In the genomic region with DNA sequence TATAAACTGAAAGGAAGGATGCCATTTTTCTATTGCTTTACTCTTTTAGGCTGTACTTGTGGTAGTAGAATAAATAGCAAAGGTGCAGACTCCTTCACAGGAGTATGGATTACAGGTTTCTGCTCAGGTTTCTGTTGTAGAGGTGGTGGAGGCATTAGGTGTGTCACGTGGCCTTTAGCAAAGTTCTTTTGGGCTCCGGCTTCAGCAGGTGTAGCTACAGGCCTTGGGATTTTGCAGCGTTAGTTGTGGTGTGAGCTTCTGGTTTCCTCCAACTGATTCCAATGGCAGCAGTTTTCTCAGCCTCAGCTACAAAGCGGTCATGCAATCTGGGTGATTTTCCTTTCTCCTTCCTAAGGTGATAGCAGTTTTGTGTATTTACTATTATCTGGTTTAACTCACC, we compare ENCODE assay signal across 21 cellular contexts.
DNase-seq lines count a peak whose midpoint lies in the region; FAIRE-seq and TF ChIP-seq lines count a peak whose summit lies in the region.
"Had no signal": no experiment of that assay in that cellular context is flagged by ENCODE, and none has a peak within 500 bp of the region (broad histone marks: within the 10 kb centered on the region; RNA-seq: fewer than 3 reads in every experiment).

No MANE protein-coding gene starts in this region.

- H3K18ac ChIP-seq in H1 (ENCODE audit: extremely low read depth, low read length), result no peak overlapping the region

- no peak for TF ChIP-seq RAD21 in Ishikawa (IDR thresholded peaks at IDR 0.05; ENCODE audit: low read depth)
- TF ChIP-seq RAD21 in H1 (IDR thresholded peaks at IDR 0.05 in 1 of 2, conservative IDR thresholded peaks at IDR 0.05 in 1 of 2; ENCODE audit: low read depth in 2 of 2, low read length in 2 of 2), result no peak

- no peak overlapping the region for H3K4ac ChIP-seq in H1 (replicated peaks; ENCODE audit: insufficient read length, low read depth, low read length)

- H3K36me3 ChIP-seq in H1 (ENCODE audit: control insufficient read depth in 2 of 4, insufficient read depth in 4 of 4, low read length in 3 of 4) (no peaks in the 10 kb centered on the region), smooth muscle cell (ENCODE audit: low read depth) (no peaks in the 10 kb centered on the region)
- H3K36me3 ChIP-seq: BE2C had no signal

- H3K9ac ChIP-seq in H1 (replicated peaks in 1 of 4; ENCODE audit: extremely low read depth in 1 of 4, low read depth in 3 of 4, low read length in 3 of 4), result no peak overlapping the region
- no peak overlapping the region for H3K9ac ChIP-seq in smooth muscle cell (ENCODE audit: low read depth)
- H3K9ac ChIP-seq: GM23248 had no signal

- H4K5ac ChIP-seq in H1 (ENCODE audit: insufficient read length, low read depth, low read length), result no peak overlapping the region

- WGBS in H1 (ENCODE audit: extremely low coverage in 1 of 2, insufficient coverage in 1 of 2, insufficient read length in 1 of 2, insufficient replicate concordance in 2 of 2, low coverage in 1 of 2, low lambda C conversion rate in 2 of 2, missing lambda C conversion rate in 1 of 2), 2 experiments, result 76% methylated on average over 4 of the region's 4 CpGs; no CpG with 5 or more reads in 1 of the 2 experiments
- 78% methylated on average over 4 of the region's 4 CpGs for WGBS in smooth muscle cell (ENCODE audit: low lambda C conversion rate)

- no peaks in the 10 kb centered on the region for H3K79me2 ChIP-seq in H1 (ENCODE audit: control insufficient read depth in 1 of 2, insufficient read depth in 2 of 2, low read length in 2 of 2)
- no peaks in the 10 kb centered on the region for H3K79me2 ChIP-seq in smooth muscle cell (ENCODE audit: low read depth)

- H3K4me1 ChIP-seq in H1 (replicated peaks in 1 of 4; ENCODE audit: control insufficient read depth in 3 of 4, insufficient read depth in 4 of 4, low read length in 3 of 4) (no peaks in the 10 kb centered on the region), smooth muscle cell (ENCODE audit: low read depth) (no peaks in the 10 kb centered on the region)
- H3K4me1 ChIP-seq: BE2C had no signal

- H3K79me1 ChIP-seq in H1 (ENCODE audit: low read depth, low read length), result no peaks in the 10 kb centered on the region

- no peak for TF ChIP-seq EP300 in Ishikawa (IDR thresholded peaks at IDR 0.05; ENCODE audit: borderline replicate concordance)
- no peak for TF ChIP-seq EP300 in H1 (IDR thresholded peaks at IDR 0.05; ENCODE audit: borderline replicate concordance in 1 of 2, low read depth in 2 of 2, low read length in 2 of 2)

- DNase-seq in NCI-H2107 treated with DMSO at 0.1 percent for 48 hours (lab: John Stamatoyannopoulos, UW; ENCODE audit: unreplicated experiment) (peak; percentile 29), H1 (ENCODE audit: low read depth in 1 of 2, low spot score in 2 of 2) (no peak), smooth muscle cell (lab: John Stamatoyannopoulos, UW; ENCODE audit: unreplicated experiment) (no peak), putamen (ENCODE audit: low spot score) (no peak), glomerular visceral epithelial cell (ENCODE audit: extremely low spot score) (no peak), NCI-H2196 treated with DMSO at 0.1 percent for 48 hours (lab: John Stamatoyannopoulos, UW; ENCODE audit: unreplicated experiment) (no peak)
- DNase-seq: ACHN; BE2C; C1 segment of cervical spinal cord; CD4-positive, CD25-positive, alpha-beta regulatory T cell; CD8-positive, alpha-beta memory T cell; COR-L47; DMS 273 treated with DMSO at 0.1 percent for 48 hours; DMS53; GM23248; H7; HFFc6 had no signal

- TF ChIP-seq CTCF in H1 (IDR thresholded peaks at IDR 0.05; ENCODE audit: control extremely low read depth in 1 of 3, insufficient read depth in 1 of 3, low read depth in 1 of 3, low read length in 3 of 3) (no peak), smooth muscle cell (IDR thresholded peaks at IDR 0.05; ENCODE audit: borderline replicate concordance, insufficient read depth, poor library complexity, severe bottlenecking) (no peak)

- no peaks in the 10 kb centered on the region for H3F3A ChIP-seq in smooth muscle cell (ENCODE audit: low read depth)

- no peak overlapping the region for H2AK5ac ChIP-seq in H1 (ENCODE audit: low read depth, low read length)

- no peak overlapping the region for H3K14ac ChIP-seq in H1 (ENCODE audit: insufficient read length)

- no peak overlapping the region for H2BK15ac ChIP-seq in H1 (ENCODE audit: low read length)

- H3K4me3 ChIP-seq in H1 (ENCODE audit: extremely low read depth in 1 of 4, insufficient read depth in 2 of 4, low read depth in 3 of 4, low read length in 4 of 4), result no peak overlapping the region
- no peak overlapping the region for H3K4me3 ChIP-seq in smooth muscle cell
- H3K4me3 ChIP-seq: GM23248 had no signal

- H4K20me1 ChIP-seq in H1 (replicated peaks in 1 of 2; ENCODE audit: control insufficient read depth in 1 of 2, insufficient read depth in 2 of 2, low read length in 2 of 2) (no peaks in the 10 kb centered on the region), smooth muscle cell (ENCODE audit: low read depth) (no peaks in the 10 kb centered on the region)

- no peak overlapping the region for H2BK12ac ChIP-seq in H1 (ENCODE audit: low read depth, low read length)

- H3K4me2 ChIP-seq in H1 (ENCODE audit: insufficient read depth in 1 of 2, low read depth in 2 of 2, low read length in 2 of 2) (no peak overlapping the region), smooth muscle cell (no peak overlapping the region)

- H4K8ac ChIP-seq in H1 (ENCODE audit: extremely low read depth, insufficient read depth, low read length), result no peak overlapping the region

- no peak overlapping the region for H3K56ac ChIP-seq in H1 (replicated peaks; ENCODE audit: insufficient read length, low read depth, low read length)

- H2BK120ac ChIP-seq in H1 (replicated peaks; ENCODE audit: low read depth, low read length), result no peak overlapping the region

- H2AFZ ChIP-seq in H1 (ENCODE audit: low read length) (peak overlapping the region; percentile 86; the same call in 1 of the 2 replicates), smooth muscle cell (ENCODE audit: low read depth) (peak overlapping the region; percentile 54)
- H2AFZ ChIP-seq: GM23248 had no signal

- CTCF ChIA-PET in H1 (lab: Charles Lee; ENCODE audit: partially characterized antibody), result no interaction called here

- H3K9me3 ChIP-seq in H1 (ENCODE audit: insufficient read depth in 2 of 2, low read depth in 1 of 2, low read length in 1 of 2), result peaks cover 5% of the 10 kb centered on the region in 2 experiments; a peak in 2 of 4 replicates
- H3K9me3 ChIP-seq in smooth muscle cell (replicated peaks; ENCODE audit: low read depth), result no peaks in the 10 kb centered on the region
- H3K9me3 ChIP-seq: BE2C had no signal

- no peak for TF ChIP-seq POLR2A in H1 (IDR thresholded peaks at IDR 0.05; ENCODE audit: control extremely low read depth in 1 of 2, low read depth in 2 of 2, low read length in 2 of 2)

- H4K91ac ChIP-seq in H1 (replicated peaks; ENCODE audit: insufficient read length, low read length), result no peak overlapping the region

- POLR2A ChIA-PET in H1 (lab: Charles Lee; ENCODE audit: partially characterized antibody), result no interaction called here

- H3K23ac ChIP-seq in H1 (ENCODE audit: insufficient read length), result no peak overlapping the region

- H3K27me3 ChIP-seq in H1 (replicated peaks in 1 of 4; ENCODE audit: control insufficient read depth in 3 of 4, extremely low read depth in 1 of 4, insufficient read depth in 3 of 4, low read length in 3 of 4) (no peaks in the 10 kb centered on the region), smooth muscle cell (ENCODE audit: low read depth) (no peaks in the 10 kb centered on the region)
- H3K27me3 ChIP-seq: BE2C had no signal

- H3K23me2 ChIP-seq in H1 (ENCODE audit: low read depth, low read length), result no peaks in the 10 kb centered on the region

- H2BK20ac ChIP-seq in H1 (ENCODE audit: low read length), result no peak overlapping the region

- H3K27ac ChIP-seq in H1 (ENCODE audit: low read depth, low read length) (no peak overlapping the region), smooth muscle cell (ENCODE audit: low read depth) (no peak overlapping the region)
- H3K27ac ChIP-seq: GM23248, HL-60 had no signal

- no peak for FAIRE-seq in H1 (lab: Jason Lieb, UNC)
- FAIRE-seq: A204.1, G401.6 had no signal

- H2BK5ac ChIP-seq in H1 (ENCODE audit: low read depth, low read length), result no peak overlapping the region

TF ChIP-seq in Ishikawa, 13 proteins besides CTCF, POLR2A, EP300 and RAD21:
- TF ChIP-seq, protein P1, sequence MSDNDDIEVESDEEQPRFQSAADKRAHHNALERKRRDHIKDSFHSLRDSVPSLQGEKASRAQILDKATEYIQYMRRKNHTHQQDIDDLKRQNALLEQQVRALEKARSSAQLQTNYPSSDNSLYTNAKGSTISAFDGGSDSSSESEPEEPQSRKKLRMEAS (IDR thresholded peaks at IDR 0.05), result no peak
- TF ChIP-seq, protein P2, sequence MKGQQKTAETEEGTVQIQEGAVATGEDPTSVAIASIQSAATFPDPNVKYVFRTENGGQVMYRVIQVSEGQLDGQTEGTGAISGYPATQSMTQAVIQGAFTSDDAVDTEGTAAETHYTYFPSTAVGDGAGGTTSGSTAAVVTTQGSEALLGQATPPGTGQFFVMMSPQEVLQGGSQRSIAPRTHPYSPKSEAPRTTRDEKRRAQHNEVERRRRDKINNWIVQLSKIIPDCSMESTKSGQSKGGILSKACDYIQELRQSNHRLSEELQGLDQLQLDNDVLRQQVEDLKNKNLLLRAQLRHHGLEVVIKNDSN (IDR thresholded peaks at IDR 0.05), result peak; percentile 67

TF ChIP-seq in H1, 55 proteins besides CTCF, POLR2A, EP300 and RAD21 (continues in another document):
- no peak for TF ChIP-seq KDM5A (IDR thresholded peaks at IDR 0.05; ENCODE audit: low read length)
- no peak for TF ChIP-seq TCF12 (IDR thresholded peaks at IDR 0.05; ENCODE audit: low read depth, low read length)
- TF ChIP-seq ASH2L (IDR thresholded peaks at IDR 0.05; ENCODE audit: low read length), result no peak
- no peak for TF ChIP-seq TAF1 (IDR thresholded peaks at IDR 0.05; ENCODE audit: low read depth, low read length)
- TF ChIP-seq, protein P3, sequence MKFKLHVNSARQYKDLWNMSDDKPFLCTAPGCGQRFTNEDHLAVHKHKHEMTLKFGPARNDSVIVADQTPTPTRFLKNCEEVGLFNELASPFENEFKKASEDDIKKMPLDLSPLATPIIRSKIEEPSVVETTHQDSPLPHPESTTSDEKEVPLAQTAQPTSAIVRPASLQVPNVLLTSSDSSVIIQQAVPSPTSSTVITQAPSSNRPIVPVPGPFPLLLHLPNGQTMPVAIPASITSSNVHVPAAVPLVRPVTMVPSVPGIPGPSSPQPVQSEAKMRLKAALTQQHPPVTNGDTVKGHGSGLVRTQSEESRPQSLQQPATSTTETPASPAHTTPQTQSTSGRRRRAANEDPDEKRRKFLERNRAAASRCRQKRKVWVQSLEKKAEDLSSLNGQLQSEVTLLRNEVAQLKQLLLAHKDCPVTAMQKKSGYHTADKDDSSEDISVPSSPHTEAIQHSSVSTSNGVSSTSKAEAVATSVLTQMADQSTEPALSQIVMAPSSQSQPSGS (IDR thresholded peaks at IDR 0.05; ENCODE audit: low read length), result no peak
- TF ChIP-seq SP1 (IDR thresholded peaks at IDR 0.05; ENCODE audit: low read depth, low read length), result no peak
- no peak for TF ChIP-seq SP4 (IDR thresholded peaks at IDR 0.05; ENCODE audit: low read length)
- no peak for TF ChIP-seq BRCA1 (IDR thresholded peaks at IDR 0.05; ENCODE audit: low read depth, low read length)
- no peak for TF ChIP-seq FOSL1 (IDR thresholded peaks at IDR 0.05; ENCODE audit: insufficient read depth, low read depth, low read length)
